Comparison of ENCODE assay signal across 7 cellular contexts in the genomic region with DNA sequence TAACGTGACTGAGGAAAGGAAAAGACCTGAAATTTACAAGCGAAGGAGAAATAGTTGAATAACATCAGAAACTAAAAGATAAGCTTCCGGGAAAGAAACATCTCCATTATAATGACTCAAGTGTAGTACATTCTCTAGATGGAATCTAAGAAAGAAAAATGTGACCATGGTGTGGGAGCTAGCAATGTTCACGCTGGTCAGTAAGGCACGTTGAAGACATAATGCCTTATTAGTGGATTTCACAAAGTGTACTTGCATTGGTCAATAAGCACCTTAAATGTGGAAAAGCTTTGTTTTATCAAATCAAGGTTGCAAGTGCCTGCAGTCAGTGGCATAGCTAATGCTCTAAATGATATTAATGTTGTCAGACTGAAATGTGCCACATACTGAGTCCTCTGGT. TPM values are rescaled to one million over a fixed set of nuclear protein-coding genes. Genes with fewer than 3 reads are reported as not detected.
DNase-seq lines count a peak whose midpoint lies in the region; ATAC-seq and TF ChIP-seq lines count a peak whose summit lies in the region.

No MANE protein-coding gene starts in this region.

- H3K27ac Mint-ChIP-seq in HFFc6 = peak overlapping the region; percentile 37; the same call in 1 of the 2 replicates
- H3K27ac Mint-ChIP-seq in activated T-helper 17 cell treated with anti-CD3 and anti-CD28 coated beads, Interleukin-2, amount 50 U/mL, for 72 hours = no peak overlapping the region
- H3K27ac Mint-ChIP-seq in stimulated activated effector memory CD8-positive, alpha-beta T cell treated with anti-CD3 and anti-CD28 coated beads, Interleukin-12 subunit alpha, Interleukin-12 subunit beta, amount 100 ng/mL, for 72 hours = no peak overlapping the region

- H3K36me3 Mint-ChIP-seq in HFFc6 (ENCODE audit: low read depth) = no peaks in the 10 kb centered on the region
- H3K36me3 Mint-ChIP-seq in activated T-helper 17 cell treated with anti-CD3 and anti-CD28 coated beads, Interleukin-2, amount 50 U/mL, for 72 hours (ENCODE audit: low read depth) = no peaks in the 10 kb centered on the region
- H3K36me3 Mint-ChIP-seq in stimulated activated effector memory CD8-positive, alpha-beta T cell treated with anti-CD3 and anti-CD28 coated beads, Interleukin-12 subunit alpha, Interleukin-12 subunit beta, amount 100 ng/mL, for 72 hours = no peaks in the 10 kb centered on the region

- peaks cover 10% of the 10 kb centered on the region for H3K27me3 Mint-ChIP-seq in HFFc6 (ENCODE audit: insufficient read depth)
- H3K27me3 Mint-ChIP-seq in activated T-helper 17 cell treated with anti-CD3 and anti-CD28 coated beads, Interleukin-2, amount 50 U/mL, for 72 hours = peaks cover 35% of the 10 kb centered on the region

- no peaks in the 10 kb centered on the region; the same call in 1 of the 2 replicates for H3K9me3 Mint-ChIP-seq in HFFc6
- no peaks in the 10 kb centered on the region for H3K9me3 Mint-ChIP-seq in activated T-helper 17 cell treated with anti-CD3 and anti-CD28 coated beads, Interleukin-2, amount 50 U/mL, for 72 hours
- peaks cover 5% of the 10 kb centered on the region for H3K9me3 Mint-ChIP-seq in stimulated activated effector memory CD8-positive, alpha-beta T cell treated with anti-CD3 and anti-CD28 coated beads, Interleukin-12 subunit alpha, Interleukin-12 subunit beta, amount 100 ng/mL, for 72 hours

- peaks cover 31% of the 10 kb centered on the region for H3K4me1 Mint-ChIP-seq in HFFc6 (ENCODE audit: low read depth)
- peaks cover 5% of the 10 kb centered on the region for H3K4me1 Mint-ChIP-seq in activated T-helper 17 cell treated with anti-CD3 and anti-CD28 coated beads, Interleukin-2, amount 50 U/mL, for 72 hours
- H3K4me1 Mint-ChIP-seq in stimulated activated effector memory CD8-positive, alpha-beta T cell treated with anti-CD3 and anti-CD28 coated beads, Interleukin-12 subunit alpha, Interleukin-12 subunit beta, amount 100 ng/mL, for 72 hours = peaks cover 5% of the 10 kb centered on the region

- TF ChIP-seq CTCF in HFFc6 (IDR thresholded peaks at IDR 0.05) = no peak

- ATAC-seq in activated T-helper 17 cell treated with anti-CD3 and anti-CD28 coated beads, Interleukin-2, amount 50 U/mL, for 72 hours (replicated peaks) = no peak
- no peak for ATAC-seq in stimulated activated effector memory CD8-positive, alpha-beta T cell treated with anti-CD3 and anti-CD28 coated beads, Interleukin-12 subunit alpha, Interleukin-12 subunit beta, amount 100 ng/mL, for 72 hours
- ATAC-seq in HG02970 (IDR thresholded peaks at IDR 0.05; ENCODE audit: low FRiP score, unreplicated experiment) = no peak

- peak; percentile 17 for DNase-seq in HFFc6
- DNase-seq in inferior parietal cortex (ENCODE audit: extremely low spot score) = peak; percentile 40
- DNase-seq in stimulated activated effector memory CD8-positive, alpha-beta T cell treated with anti-CD3 and anti-CD28 coated beads, Interleukin-12 subunit alpha, Interleukin-12 subunit beta, amount 100 ng/mL, for 72 hours (ENCODE audit: low spot score in 2 of 2) = no peak
- no peak for DNase-seq in ureter (ENCODE audit: low spot score)
- no peak for DNase-seq in Ammon's horn (ENCODE audit: low spot score)

- peak overlapping the region; percentile 87 for H3K4me3 Mint-ChIP-seq in HFFc6
- peak overlapping the region; percentile 58 for H3K4me3 Mint-ChIP-seq in activated T-helper 17 cell treated with anti-CD3 and anti-CD28 coated beads, Interleukin-2, amount 50 U/mL, for 72 hours
- H3K4me3 Mint-ChIP-seq in stimulated activated effector memory CD8-positive, alpha-beta T cell treated with anti-CD3 and anti-CD28 coated beads, Interleukin-12 subunit alpha, Interleukin-12 subunit beta, amount 100 ng/mL, for 72 hours = peak overlapping the region; percentile 59

RNA-seq across cellular contexts. Expression of gene LARGE1, which starts 2.8 kb away (rescaled TPM):
- total RNA-seq in HFFc6 (2021; fragmentation: NEBNext Ultra II Directional; extraction: Animal tissue kit (Norgen Biotek cat#: 25700)) = 1 to 10 TPM; 4.9 to 7.3 (median 6.5) TPM
- total RNA-seq in activated T-helper 17 cell treated with anti-CD3 and anti-CD28 coated beads, Interleukin-2, amount 50 U/mL, for 72 hours = under 1 TPM; 0.45 to 0.73 TPM
- total RNA-seq in ureter = 81.6 TPM

Comparison
In these comparisons a context has a peak if more than half of its experiments do, and no peak if none do; other contexts are left out.
1. DNase-seq: peak in HFFc6 (single experiment) and inferior parietal cortex (single experiment); none in stimulated activated effector memory CD8-positive, alpha-beta T cell treated with anti-CD3 and anti-CD28 coated beads, Interleukin-12 subunit alpha, Interleukin-12 subunit beta, amount 100 ng/mL, for 72 hours (0 of 2), ureter (single experiment) and Ammon's horn (single experiment).
2. Peak in every context shown above with its lines, with median percentiles within 50 percentile points of each other: H3K4me3 Mint-ChIP-seq.